In the genomic region with DNA sequence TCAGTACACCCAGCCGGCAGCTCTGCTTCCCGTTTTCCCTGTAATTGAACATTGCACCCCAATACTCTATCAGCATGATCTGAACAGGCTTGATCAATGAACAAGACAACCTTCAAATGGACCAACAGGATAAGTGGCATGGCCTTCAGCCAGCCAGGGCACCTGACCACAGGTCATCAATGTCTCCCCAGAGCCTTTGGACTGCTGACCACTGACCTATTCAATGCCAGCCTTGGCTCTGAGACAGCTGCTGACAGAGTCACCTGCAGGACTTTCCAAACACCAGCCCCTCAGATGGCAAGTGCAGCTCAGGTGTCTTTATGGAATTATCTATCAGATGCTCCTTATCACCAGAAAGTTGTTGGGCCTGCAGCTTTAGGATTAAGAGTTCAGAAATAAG, we compare ENCODE assay signal across 22 cellular contexts.
"Had no signal": no experiment of that assay in that cellular context is flagged by ENCODE, and none has a peak within 500 bp of the region (broad histone marks: within the 10 kb centered on the region; RNA-seq: fewer than 3 reads in every experiment).

No MANE protein-coding gene starts in this region.

- FAIRE-seq: colon, endothelial cell of umbilical vein, frontal cortex, islet of Langerhans, kidney had no signal

- H3K27ac ChIP-seq: esophagus muscularis mucosa, foreskin keratinocyte, gastroesophageal sphincter, heart right ventricle, left lung, lower lobe of right lung had no signal

- H3K9me3 Mint-ChIP-seq: effector memory CD8-positive, alpha-beta T cell had no signal

- H3K9me3 ChIP-seq: left lung, lower lobe of right lung had no signal

- H3K4me1 ChIP-seq: foreskin keratinocyte, lower lobe of right lung had no signal

- H3K36me3 ChIP-seq: esophagus muscularis mucosa, gastroesophageal sphincter, heart right ventricle, left lung, lower lobe of right lung had no signal

- H3K27ac Mint-ChIP-seq: dendritic cell treated with granulocyte-macrophage colony-stimulating factor and Interleukin-4, amounts not matched to agents 40 ng/mL and 50 ng/mL, for 4 days; effector memory CD8-positive, alpha-beta T cell; naive thymus-derived CD4-positive, alpha-beta T cell had no signal

- DNase-seq: cortex of kidney; effector CD8-positive, alpha-beta T cell; effector memory CD8-positive, alpha-beta T cell; foreskin keratinocyte; heart right ventricle; hippocampal formation; kidney; kidney glomerular epithelial cell; left colon; left lung; left ventricle myocardium superior; lower lobe of right lung; mesendoderm; midbrain; naive thymus-derived CD4-positive, alpha-beta T cell had no signal

- H3K4me3 Mint-ChIP-seq: dendritic cell treated with granulocyte-macrophage colony-stimulating factor and Interleukin-4, amounts not matched to agents 40 ng/mL and 50 ng/mL, for 4 days; effector memory CD8-positive, alpha-beta T cell; naive thymus-derived CD4-positive, alpha-beta T cell had no signal

- H3K36me3 Mint-ChIP-seq: naive thymus-derived CD4-positive, alpha-beta T cell had no signal

- ATAC-seq: effector memory CD8-positive, alpha-beta T cell; foreskin keratinocyte; gastroesophageal sphincter; heart right ventricle; left colon; left lung; left ventricle myocardium superior; lower lobe of right lung; naive thymus-derived CD4-positive, alpha-beta T cell had no signal

- H3K4me3 ChIP-seq: esophagus muscularis mucosa, gastroesophageal sphincter, heart right ventricle, left lung, lower lobe of right lung had no signal
